ENCODE assay signal across 1 cellular context in genomic region chr17:17835415-17836249, GRCh38.
A peak's percentile ranks its signal among the peaks of the same experiment; 100 is the strongest.
TF ChIP-seq lines count a peak whose summit lies in the region.

No MANE protein-coding gene starts in this region.

TF ChIP-seq in K562, 482 proteins besides CTCF, POLR2A, EP300 and RAD21 (continued from another document and continues in another):
- TF ChIP-seq ZFP91 (CRISPR knock-in tag; IDR thresholded peaks at IDR 0.05) (0 out of 2 replicates have a peak, but pooled peaks have one; percentile 43), KLF6 (CRISPR knock-in tag; IDR thresholded peaks at IDR 0.05; ENCODE audit: borderline replicate concordance) (peak; percentile 40; the same call in 1 of the 2 replicates), NBN (IDR thresholded peaks at IDR 0.05; ENCODE audit: low read depth) (no peak), ZNF212 (CRISPR knock-in tag; IDR thresholded peaks at IDR 0.05) (no peak), TRIM28 (IDR thresholded peaks at IDR 0.05) (no peak), ZNF347 (CRISPR knock-in tag; IDR thresholded peaks at IDR 0.05; ENCODE audit: low read depth) (no peak), DPF2 (IDR thresholded peaks at IDR 0.05) (no peak), CHAMP1 (IDR thresholded peaks at IDR 0.05) (no peak), ZNF408 (CRISPR knock-in tag; IDR thresholded peaks at IDR 0.05; ENCODE audit: low read depth) (no peak), XRCC3 (IDR thresholded peaks at IDR 0.05) (no peak), ARNT (IDR thresholded peaks at IDR 0.05) (no peak), ZKSCAN8 (CRISPR knock-in tag; IDR thresholded peaks at IDR 0.05) (no peak), ATF2 (CRISPR knock-in tag; IDR thresholded peaks at IDR 0.05) (no peak), GTF2F1 (IDR thresholded peaks at IDR 0.05; ENCODE audit: low read depth, low read length) (no peak), ZNF717 (CRISPR knock-in tag; IDR thresholded peaks at IDR 0.05) (no peak), NR2C2 (CRISPR knock-in tag; IDR thresholded peaks at IDR 0.05) (no peak), NR2C2 (tag; IDR thresholded peaks at IDR 0.05) (0 out of 2 replicates have a peak, but pooled peaks have one; percentile 52), TFE3 (CRISPR knock-in tag; IDR thresholded peaks at IDR 0.05) (no peak), ZNF639 (CRISPR knock-in tag; conservative IDR thresholded peaks at IDR 0.05 in 1 of 2, IDR thresholded peaks at IDR 0.05 in 1 of 2) (peak in 1 of 2 experiments; percentile 74; a peak in 2 of 4 replicates), ZNF75A (CRISPR knock-in tag; IDR thresholded peaks at IDR 0.05) (no peak), ARID4B (CRISPR knock-in tag; IDR thresholded peaks at IDR 0.05) (no peak), MEF2D (tag; conservative IDR thresholded peaks at IDR 0.05; ENCODE audit: low read depth) (peak; percentile 56; the same call in 1 of the 2 replicates), NUFIP1 (IDR thresholded peaks at IDR 0.05; ENCODE audit: partially characterized antibody) (no peak), STAT5A (IDR thresholded peaks at IDR 0.05; ENCODE audit: borderline replicate concordance, low read length) (no peak), MTF1 (CRISPR knock-in tag; IDR thresholded peaks at IDR 0.05; ENCODE audit: borderline replicate concordance) (no peak), ZNF512 (tag; IDR thresholded peaks at IDR 0.05) (no peak), DMBX1 (CRISPR knock-in tag; IDR thresholded peaks at IDR 0.05; ENCODE audit: borderline replicate concordance) (peak; percentile 64; the same call in 1 of the 2 replicates), NRF1 (conservative IDR thresholded peaks at IDR 0.05 in 1 of 2, IDR thresholded peaks at IDR 0.05 in 1 of 2) (no peak), HBP1 (CRISPR knock-in tag; IDR thresholded peaks at IDR 0.05) (peak; percentile 29; the same call in 1 of the 2 replicates), HDAC8 (tag; IDR thresholded peaks at IDR 0.05) (no peak), ZNF280A (IDR thresholded peaks at IDR 0.05; ENCODE audit: low read depth, partially characterized antibody) (no peak), AFF4 (CRISPR knock-in tag; IDR thresholded peaks at IDR 0.05) (no peak), SREBF2 (CRISPR knock-in tag; IDR thresholded peaks at IDR 0.05) (no peak), HDAC2 (IDR thresholded peaks at IDR 0.05) (no peak), FOXP1 (CRISPR knock-in tag; IDR thresholded peaks at IDR 0.05) (no peak), PML (IDR thresholded peaks at IDR 0.05; ENCODE audit: low read length) (no peak), MED1 (CRISPR knock-in tag; IDR thresholded peaks at IDR 0.05; ENCODE audit: borderline replicate concordance) (no peak), HLTF (IDR thresholded peaks at IDR 0.05) (no peak), COPS2 (conservative IDR thresholded peaks at IDR 0.05) (no peak)
